36 cellular contexts compared by ENCODE assay signal in the genomic region with DNA sequence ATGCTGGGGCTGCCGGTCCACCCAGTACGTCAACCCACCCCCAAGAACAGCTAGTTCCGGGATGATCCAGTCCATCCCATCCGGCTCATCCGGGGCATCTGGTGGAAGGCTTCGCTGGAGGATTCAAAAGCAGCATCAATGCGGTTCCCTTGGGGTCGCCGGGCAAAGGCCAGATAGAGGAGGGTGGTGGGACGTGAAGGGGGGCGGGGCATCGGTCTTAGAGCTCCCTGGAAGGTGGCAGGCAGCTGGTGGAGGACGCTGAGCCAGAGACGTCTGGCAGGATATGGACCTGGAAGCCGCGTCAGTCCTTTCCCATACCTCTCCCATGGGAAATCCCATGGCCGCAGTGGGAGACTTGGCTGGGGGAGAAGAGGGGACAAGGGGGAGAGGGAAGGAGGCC.
"Had no signal": no experiment of that assay in that cellular context is flagged by ENCODE, and none has a peak within 500 bp of the region (broad histone marks: within the 10 kb centered on the region; RNA-seq: fewer than 3 reads in every experiment).

No MANE protein-coding gene starts in this region.

- H3K4me3 ChIP-seq: ascending aorta, cardiac muscle cell had no signal

- DNase-seq: activated B cell treated with CpG ODN at 0.5 μM for 24 hours; activated CD4-positive, alpha-beta memory T cell treated with anti-CD3 and anti-CD28 coated beads for 36 hours; activated CD4-positive, alpha-beta T cell treated with anti-CD3 and anti-CD28 coated beads for 4 hours; activated CD4-positive, alpha-beta T cell treated with anti-CD3 and anti-CD28 coated beads, Interleukin-2, amount 10 ng/mL, durations not matched to agents 24 days and 14 days; activated CD4-positive, alpha-beta T cell treated with anti-CD3 and anti-CD28 coated beads, Interleukin-2, amount 50 U/mL, for 1 hour; activated CD4-positive, alpha-beta T cell treated with anti-CD3 and anti-CD28 coated beads, Interleukin-2, amount 50 U/mL, for 4 hours; activated CD4-positive, CD25-positive, alpha-beta regulatory T cell treated with anti-CD3 and anti-CD28 coated beads, Interleukin-2, amount 50 U/mL, for 72 hours; activated CD8-positive, alpha-beta memory T cell treated with anti-CD3 and anti-CD28 coated beads, Interleukin-2, amount 50 U/mL, for 4 hours; activated CD8-positive, alpha-beta T cell treated with anti-CD3 and anti-CD28 coated beads for 36 hours; activated effector memory CD4-positive, alpha-beta T cell treated with anti-CD3 and anti-CD28 coated beads, Interleukin-2, amount 50 U/mL, for 16 hours; activated gamma-delta T cell treated with Interleukin-2 at 50 U/mL for 16 hours; activated naive CD4-positive, alpha-beta T cell; activated naive CD4-positive, alpha-beta T cell treated with anti-CD3 and anti-CD28 coated beads, Interleukin-2, amount 10 ng/mL, durations not matched to agents 7 days and 5 days; activated naive CD8-positive, alpha-beta T cell treated with anti-CD3 and anti-CD28 coated beads, Interleukin-2, amount 10 ng/mL, durations not matched to agents 7 days and 5 days; activated naive CD8-positive, alpha-beta T cell treated with anti-CD3 and anti-CD28 coated beads, Interleukin-2, amount 50 U/mL, for 24 hours; activated T-cell treated with anti-CD3 and anti-CD28 coated beads for 4 hours; activated T-cell treated with anti-CD3 and anti-CD28 coated beads, Interleukin-2, amount 50 U/mL, for 1 hour; activated T-cell treated with anti-CD3 and anti-CD28 coated beads, Interleukin-2, amount 50 U/mL, for 4 hours; activated T-cell treated with anti-CD3 and anti-CD28 coated beads, Interleukin-2, amount 50 U/mL, for 72 hours; amygdala; anterior cingulate cortex; caudate nucleus; cerebellar nuclear complex; T-helper 2 cell; T-helper 9 cell had no signal

- H3K9me3 ChIP-seq: ascending aorta had no signal

- H3K27ac ChIP-seq: ascending aorta, cardiac muscle cell, VCaP had no signal

- H3K36me3 ChIP-seq: ascending aorta, cardiac muscle cell had no signal

- ATAC-seq: activated CD8-positive, alpha-beta T cell treated with anti-CD3 and anti-CD28 coated beads for 36 hours; activated naive CD8-positive, alpha-beta T cell treated with anti-CD3 and anti-CD28 coated beads, Interleukin-2, amount 50 U/mL, for 24 hours; activated T-cell treated with anti-CD3 and anti-CD28 coated beads, Interleukin-2, amount 50 U/mL, for 4 hours; activated T-cell treated with anti-CD3 and anti-CD28 coated beads, Interleukin-2, amount 50 U/mL, for 72 hours; activated T-helper 17 cell treated with anti-CD3 and anti-CD28 coated beads, Interleukin-2, amount 50 U/mL, for 72 hours had no signal

- H3K4me1 Mint-ChIP-seq: activated B cell treated with CpG ODN at 0.5 μM for 24 hours; activated naive CD4-positive, alpha-beta T cell treated with anti-CD3 and anti-CD28 coated beads, Interleukin-2, amount 50 U/mL, for 24 hours; activated naive CD8-positive, alpha-beta T cell treated with anti-CD3 and anti-CD28 coated beads, Interleukin-2, amount 50 U/mL, for 24 hours; brain; central memory CD8-positive, alpha-beta T cell had no signal

- H3K27me3 Mint-ChIP-seq: activated B cell treated with CpG ODN at 0.5 μM for 24 hours; activated CD4-positive, alpha-beta memory T cell treated with anti-CD3 and anti-CD28 coated beads for 36 hours; activated CD4-positive, alpha-beta T cell treated with anti-CD3 and anti-CD28 coated beads, Interleukin-2, amount 10 ng/mL, durations not matched to agents 24 days and 14 days; activated naive CD8-positive, alpha-beta T cell; activated naive CD8-positive, alpha-beta T cell treated with anti-CD3 and anti-CD28 coated beads, Interleukin-2, amount 10 ng/mL, durations not matched to agents 7 days and 5 days; brain had no signal

- H3K27ac Mint-ChIP-seq: activated B cell treated with CpG ODN at 0.5 μM for 24 hours; activated CD4-positive, alpha-beta memory T cell treated with anti-CD3 and anti-CD28 coated beads for 36 hours; activated CD4-positive, alpha-beta T cell treated with anti-CD3 and anti-CD28 coated beads, Interleukin-2, amount 10 ng/mL, durations not matched to agents 24 days and 14 days; activated CD8-positive, alpha-beta T cell treated with anti-CD3 and anti-CD28 coated beads for 36 hours; activated naive CD4-positive, alpha-beta T cell treated with anti-CD3 and anti-CD28 coated beads, Interleukin-2, amount 10 ng/mL, durations not matched to agents 7 days and 5 days; activated naive CD4-positive, alpha-beta T cell treated with anti-CD3 and anti-CD28 coated beads, Interleukin-2, amount 50 U/mL, for 24 hours; activated naive CD8-positive, alpha-beta T cell; activated naive CD8-positive, alpha-beta T cell treated with anti-CD3 and anti-CD28 coated beads, Interleukin-2, amount 10 ng/mL, durations not matched to agents 7 days and 5 days; activated naive CD8-positive, alpha-beta T cell treated with anti-CD3 and anti-CD28 coated beads, Interleukin-2, amount 50 U/mL, for 24 hours; activated T-cell treated with anti-CD3 and anti-CD28 coated beads, Interleukin-2, amount 50 U/mL, for 72 hours; activated T-helper 1 cell treated with anti-CD3 and anti-CD28 coated beads, Interleukin-12 subunit alpha, Interleukin-12 subunit beta, Interleukin-2, Interleukin-4 antibody, amounts not matched to agents 30 ng/mL and 10 ng/mL and 1 ng/mL, durations not matched to agents 14 hours and 24 hours and 36 hours; brain; T-helper 1 cell treated with Interleukin-12 subunit alpha and Interleukin-12 subunit beta and Interleukin-4 antibody, amounts not matched to agents 30 μg/mL and 1 μg/mL, for 36 hours; T-helper 2 cell treated with Interferon-gamma antibody and Interleukin-4, amounts not matched to agents 5 μg/mL and 100 μg/mL, for 36 hours had no signal

- H3K4me3 Mint-ChIP-seq: activated B cell treated with CpG ODN at 0.5 μM for 24 hours; activated CD4-positive, alpha-beta memory T cell treated with anti-CD3 and anti-CD28 coated beads for 36 hours; activated CD4-positive, alpha-beta T cell treated with anti-CD3 and anti-CD28 coated beads, Interleukin-2, amount 10 ng/mL, durations not matched to agents 24 days and 14 days; activated CD8-positive, alpha-beta T cell treated with anti-CD3 and anti-CD28 coated beads for 36 hours; activated naive CD4-positive, alpha-beta T cell treated with anti-CD3 and anti-CD28 coated beads, Interleukin-2, amount 10 ng/mL, durations not matched to agents 7 days and 5 days; activated naive CD4-positive, alpha-beta T cell treated with anti-CD3 and anti-CD28 coated beads, Interleukin-2, amount 50 U/mL, for 24 hours; activated naive CD8-positive, alpha-beta T cell; activated naive CD8-positive, alpha-beta T cell treated with anti-CD3 and anti-CD28 coated beads, Interleukin-2, amount 10 ng/mL, durations not matched to agents 7 days and 5 days; activated naive CD8-positive, alpha-beta T cell treated with anti-CD3 and anti-CD28 coated beads, Interleukin-2, amount 50 U/mL, for 24 hours; activated T-cell treated with anti-CD3 and anti-CD28 coated beads, Interleukin-2, amount 50 U/mL, for 4 hours; activated T-cell treated with anti-CD3 and anti-CD28 coated beads, Interleukin-2, amount 50 U/mL, for 72 hours; activated T-helper 1 cell treated with anti-CD3 and anti-CD28 coated beads, Interleukin-12 subunit alpha, Interleukin-12 subunit beta, Interleukin-2, Interleukin-4 antibody, amounts not matched to agents 30 ng/mL and 10 ng/mL and 1 ng/mL, durations not matched to agents 14 hours and 24 hours and 36 hours; brain; central memory CD8-positive, alpha-beta T cell; T-helper 1 cell treated with Interleukin-12 subunit alpha and Interleukin-12 subunit beta and Interleukin-4 antibody, amounts not matched to agents 30 μg/mL and 1 μg/mL, for 36 hours; T-helper 2 cell treated with Interferon-gamma antibody and Interleukin-4, amounts not matched to agents 5 μg/mL and 100 μg/mL, for 36 hours had no signal

- H3K27me3 ChIP-seq: ascending aorta, cardiac muscle cell had no signal

- H3K36me3 Mint-ChIP-seq: activated CD4-positive, alpha-beta memory T cell treated with anti-CD3 and anti-CD28 coated beads for 36 hours; activated naive CD8-positive, alpha-beta T cell; brain had no signal

- H3K4me1 ChIP-seq: ascending aorta had no signal
